In the genomic region with DNA sequence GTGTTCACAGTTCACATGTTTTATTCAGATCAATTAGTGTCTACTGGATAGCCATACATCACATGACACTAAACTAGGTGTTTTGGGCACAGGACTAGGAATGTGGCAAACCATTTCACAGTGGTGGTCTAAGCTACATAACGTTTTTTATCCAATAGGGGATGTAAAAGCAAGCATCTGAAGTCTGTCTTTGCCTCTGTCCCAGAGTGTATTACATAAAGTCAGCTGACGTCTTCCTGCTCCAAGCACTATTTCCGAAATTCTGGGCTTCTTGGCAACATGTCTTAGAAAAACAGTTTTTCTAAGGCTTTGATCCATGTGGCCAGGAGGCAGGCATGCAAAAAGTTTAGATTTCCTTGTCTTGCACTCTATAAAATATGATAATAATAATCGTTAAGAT, we compare ENCODE assay signal across 16 cellular contexts.
DNase-seq lines count a peak whose midpoint lies in the region; TF ChIP-seq lines count a peak whose summit lies in the region.
"Had no signal": no experiment of that assay in that cellular context is flagged by ENCODE, and none has a peak within 500 bp of the region (broad histone marks: within the 10 kb centered on the region; RNA-seq: fewer than 3 reads in every experiment).

No MANE protein-coding gene starts in this region.

- H3K4me3 Mint-ChIP-seq in neural progenitor cell, result no peak overlapping the region
- H3K4me3 Mint-ChIP-seq: CD4-positive, alpha-beta memory T cell; HFFc6 had no signal

- H3K27me3 ChIP-seq in neural progenitor cell, result no peaks in the 10 kb centered on the region
- no peaks in the 10 kb centered on the region for H3K27me3 ChIP-seq in SJCRH30
- H3K27me3 ChIP-seq in tibial artery, result no peaks in the 10 kb centered on the region

- intact Hi-C loops in tibial artery (cut with DNase I; ENCODE audit: low total_unique reads), result no loop called here

- H3K79me2 ChIP-seq in neural progenitor cell (ENCODE audit: low read depth), result no peaks in the 10 kb centered on the region

- H3F3A ChIP-seq in neural progenitor cell (ENCODE audit: low read depth), result no peaks in the 10 kb centered on the region

- TF ChIP-seq CTCF in fibroblast of the aortic adventitia (IDR thresholded peaks at IDR 0.05; ENCODE audit: insufficient read depth, low read length) (no peak), neural progenitor cell (IDR thresholded peaks at IDR 0.05) (no peak), tibial artery (IDR thresholded peaks at IDR 0.05) (no peak)

- H3K4me1 ChIP-seq in neural progenitor cell (no peaks in the 10 kb centered on the region), SJCRH30 (no peaks in the 10 kb centered on the region), tibial artery (no peaks in the 10 kb centered on the region)

- peaks cover 2% of the 10 kb centered on the region for H3K4me1 Mint-ChIP-seq in neural progenitor cell
- H3K4me1 Mint-ChIP-seq: CD4-positive, alpha-beta memory T cell had no signal

- H3K4me2 ChIP-seq in neural progenitor cell, result no peak overlapping the region

- DNase-seq in fibroblast of the aortic adventitia (ENCODE audit: low read depth), result peak; percentile 34
- no peak for DNase-seq in neural progenitor cell (ENCODE audit: low spot score)
- peak; percentile 4 for DNase-seq in stromal cell of bone marrow (ENCODE audit: low read depth)
- DNase-seq in SJCRH30, result no peak
- no peak for DNase-seq in tibial artery
- DNase-seq in stimulated activated CD4-positive, alpha-beta T cell treated with anti-CD3 and anti-CD28 coated beads, Interleukin-1b, Interleukin-23, amount 100 ng/mL, for 48 hours, result no peak
- DNase-seq: C1 segment of cervical spinal cord; Calu3; CD4-positive, alpha-beta memory T cell; COR-L47; DMS53; DMS79 treated with DMSO at 0.1 percent for 48 hours; GF-D8; GOT3; HFFc6 had no signal

- no peaks in the 10 kb centered on the region for H3K36me3 ChIP-seq in neural progenitor cell
- H3K36me3 ChIP-seq in SJCRH30, result no peaks in the 10 kb centered on the region
- no peaks in the 10 kb centered on the region for H3K36me3 ChIP-seq in tibial artery
- H3K36me3 ChIP-seq: HAP-1 had no signal

- H3K27ac Mint-ChIP-seq in neural progenitor cell, result no peak overlapping the region
- H3K27ac Mint-ChIP-seq: CD4-positive, alpha-beta memory T cell; HFFc6 had no signal

- peaks cover 3% of the 10 kb centered on the region for H3K9me3 Mint-ChIP-seq in neural progenitor cell

- H3K36me3 Mint-ChIP-seq in neural progenitor cell, result peaks cover 2% of the 10 kb centered on the region
- H3K36me3 Mint-ChIP-seq: CD4-positive, alpha-beta memory T cell had no signal

- H3K4me3 ChIP-seq in fibroblast of the aortic adventitia (ENCODE audit: low read depth, low read length) (no peak overlapping the region), neural progenitor cell (no peak overlapping the region), SJCRH30 (no peak overlapping the region), tibial artery (no peak overlapping the region)
- H3K4me3 ChIP-seq: HAP-1 had no signal

- peak overlapping the region; percentile 19 for H2AFZ ChIP-seq in neural progenitor cell (replicated peaks)

- H3K9ac ChIP-seq in neural progenitor cell, result no peak overlapping the region

- H4K20me1 ChIP-seq in neural progenitor cell (ENCODE audit: low read depth), result no peaks in the 10 kb centered on the region

- peaks cover 2% of the 10 kb centered on the region for H3K27me3 Mint-ChIP-seq in neural progenitor cell (ENCODE audit: insufficient read depth, low read depth)
- H3K27me3 Mint-ChIP-seq: CD4-positive, alpha-beta memory T cell had no signal

- H3K27ac ChIP-seq in neural progenitor cell (no peak overlapping the region), SJCRH30 (no peak overlapping the region), tibial artery (no peak overlapping the region)

- H3K9me3 ChIP-seq in neural progenitor cell (ENCODE audit: low read depth) (no peaks in the 10 kb centered on the region), SJCRH30 (replicated peaks) (no peaks in the 10 kb centered on the region; the same call in 1 of the 2 replicates), tibial artery (no peaks in the 10 kb centered on the region)
- H3K9me3 ChIP-seq: HAP-1 had no signal

Comparison
In these comparisons a context has a peak if more than half of its experiments do, and no peak if none do; other contexts are left out.
1. DNase-seq: peak in fibroblast of the aortic adventitia (single experiment) and stromal cell of bone marrow (single experiment); none in neural progenitor cell (single experiment), SJCRH30 (0 of 2), tibial artery (0 of 2) and stimulated activated CD4-positive, alpha-beta T cell treated with anti-CD3 and anti-CD28 coated beads, Interleukin-1b, Interleukin-23, amount 100 ng/mL, for 48 hours (single experiment).